ENCODE assay signal across 8 cellular contexts in genomic region chr2:120239488-120240287, GRCh38. TPM values are rescaled to one million over a fixed set of nuclear protein-coding genes. Genes with fewer than 3 reads are reported as not detected.
DNase-seq lines count a peak whose midpoint lies in the region; ATAC-seq and TF ChIP-seq lines count a peak whose summit lies in the region.
"Had no signal": no experiment of that assay in that cellular context is flagged by ENCODE, and none has a peak within 500 bp of the region (broad histone marks: within the 10 kb centered on the region; RNA-seq: fewer than 3 reads in every experiment).

No MANE protein-coding gene starts in this region.

- TF ChIP-seq CTCF in coronary artery (IDR thresholded peaks at IDR 0.05): no peak
- TF ChIP-seq CTCF in upper lobe of left lung (IDR thresholded peaks at IDR 0.05): no peak

- TF ChIP-seq EP300 in Ishikawa (IDR thresholded peaks at IDR 0.05; ENCODE audit: borderline replicate concordance): peak; percentile 70; the same call in 1 of the 2 replicates
- TF ChIP-seq EP300 in upper lobe of left lung (IDR thresholded peaks at IDR 0.05): no peak

- ATAC-seq in upper lobe of left lung (ENCODE audit: low FRiP score in 2 of 2) (peak; percentile 23 to 50), GM18870 (IDR thresholded peaks at IDR 0.05; ENCODE audit: unreplicated experiment) (no peak), GM19467 (IDR thresholded peaks at IDR 0.05; ENCODE audit: unreplicated experiment) (no peak)

- H3K27me3 ChIP-seq in upper lobe of left lung: no peaks in the 10 kb centered on the region

- peaks cover 14 to 17% (median 16%) of the 10 kb centered on the region in 4 donors for H3K4me1 ChIP-seq in upper lobe of left lung

- DNase-seq in coronary artery (ENCODE audit: low spot score): no peak
- DNase-seq in left kidney (ENCODE audit: low read depth, low spot score): peak; percentile 71
- DNase-seq in upper lobe of left lung: no peak
- no peak for DNase-seq in ecto neural progenitor cell (ENCODE audit: low spot score)
- DNase-seq: KBM-7 had no signal

- H3K27ac ChIP-seq in coronary artery: peak overlapping the region in 1 of 2 donors; percentile 62
- H3K27ac ChIP-seq in upper lobe of left lung: peak overlapping the region in 3 of 4 donors; percentile 14 to 54 (median 32)

- TF ChIP-seq RAD21 in Ishikawa (IDR thresholded peaks at IDR 0.05; ENCODE audit: low read depth): no peak

- no peaks in the 10 kb centered on the region for H3K9me3 ChIP-seq in upper lobe of left lung

- TF ChIP-seq POLR2A in upper lobe of left lung (IDR thresholded peaks at IDR 0.05): no peak

- H3K36me3 ChIP-seq in upper lobe of left lung: no peaks in the 10 kb centered on the region

- 45 to 53% methylated on average over 19 to 22 of the region's 22 CpGs for WGBS in upper lobe of left lung, 2 donors

- H3K4me3 ChIP-seq in coronary artery (peak overlapping the region; percentile 12), upper lobe of left lung (no peak overlapping the region)

TF ChIP-seq in Ishikawa, 13 proteins besides CTCF, POLR2A, EP300 and RAD21:
- TF ChIP-seq REST (IDR thresholded peaks at IDR 0.05; ENCODE audit: low read depth) (no peak), YY1 (IDR thresholded peaks at IDR 0.05; ENCODE audit: low read depth) (no peak), TCF12 (IDR thresholded peaks at IDR 0.05; ENCODE audit: low read depth) (0 out of 2 replicates have a peak, but pooled peaks have one; percentile 10), TAF1 (IDR thresholded peaks at IDR 0.05; ENCODE audit: low read depth) (no peak), CREB1 (IDR thresholded peaks at IDR 0.05; ENCODE audit: low read depth) (no peak), FOXM1 (IDR thresholded peaks at IDR 0.05; ENCODE audit: borderline replicate concordance, low read depth) (no peak; the same call in 1 of the 2 replicates), MAX (IDR thresholded peaks at IDR 0.05) (no peak; the same call in 1 of the 2 replicates), NFIC (IDR thresholded peaks at IDR 0.05) (peak; percentile 66), ZBTB7A (IDR thresholded peaks at IDR 0.05; ENCODE audit: low read depth) (no peak), TEAD4 (IDR thresholded peaks at IDR 0.05) (peak; percentile 69)
- TF ChIP-seq, protein P1, sequence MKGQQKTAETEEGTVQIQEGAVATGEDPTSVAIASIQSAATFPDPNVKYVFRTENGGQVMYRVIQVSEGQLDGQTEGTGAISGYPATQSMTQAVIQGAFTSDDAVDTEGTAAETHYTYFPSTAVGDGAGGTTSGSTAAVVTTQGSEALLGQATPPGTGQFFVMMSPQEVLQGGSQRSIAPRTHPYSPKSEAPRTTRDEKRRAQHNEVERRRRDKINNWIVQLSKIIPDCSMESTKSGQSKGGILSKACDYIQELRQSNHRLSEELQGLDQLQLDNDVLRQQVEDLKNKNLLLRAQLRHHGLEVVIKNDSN (IDR thresholded peaks at IDR 0.05): peak; percentile 28; the same call in 1 of the 2 replicates

RNA-seq across cellular contexts. Expression of gene RALB, which starts 13.0 kb away (rescaled TPM):
- 10 to 100 TPM; 23.0 to 85.8 (median 46.5) TPM for total RNA-seq in upper lobe of left lung

RNA-seq across cellular contexts. Expression of gene TMEM185B, which starts 16.5 kb away (rescaled TPM):
- 10 to 100 TPM; 15.3 to 29.3 (median 25.5) TPM for total RNA-seq in upper lobe of left lung

Comparison
In these comparisons a context has a peak if more than half of its experiments do, and no peak if none do; other contexts are left out.
1. ATAC-seq: peak in upper lobe of left lung (2 of 2); none in GM18870 (single experiment) and GM19467 (single experiment).